In the genomic region with DNA sequence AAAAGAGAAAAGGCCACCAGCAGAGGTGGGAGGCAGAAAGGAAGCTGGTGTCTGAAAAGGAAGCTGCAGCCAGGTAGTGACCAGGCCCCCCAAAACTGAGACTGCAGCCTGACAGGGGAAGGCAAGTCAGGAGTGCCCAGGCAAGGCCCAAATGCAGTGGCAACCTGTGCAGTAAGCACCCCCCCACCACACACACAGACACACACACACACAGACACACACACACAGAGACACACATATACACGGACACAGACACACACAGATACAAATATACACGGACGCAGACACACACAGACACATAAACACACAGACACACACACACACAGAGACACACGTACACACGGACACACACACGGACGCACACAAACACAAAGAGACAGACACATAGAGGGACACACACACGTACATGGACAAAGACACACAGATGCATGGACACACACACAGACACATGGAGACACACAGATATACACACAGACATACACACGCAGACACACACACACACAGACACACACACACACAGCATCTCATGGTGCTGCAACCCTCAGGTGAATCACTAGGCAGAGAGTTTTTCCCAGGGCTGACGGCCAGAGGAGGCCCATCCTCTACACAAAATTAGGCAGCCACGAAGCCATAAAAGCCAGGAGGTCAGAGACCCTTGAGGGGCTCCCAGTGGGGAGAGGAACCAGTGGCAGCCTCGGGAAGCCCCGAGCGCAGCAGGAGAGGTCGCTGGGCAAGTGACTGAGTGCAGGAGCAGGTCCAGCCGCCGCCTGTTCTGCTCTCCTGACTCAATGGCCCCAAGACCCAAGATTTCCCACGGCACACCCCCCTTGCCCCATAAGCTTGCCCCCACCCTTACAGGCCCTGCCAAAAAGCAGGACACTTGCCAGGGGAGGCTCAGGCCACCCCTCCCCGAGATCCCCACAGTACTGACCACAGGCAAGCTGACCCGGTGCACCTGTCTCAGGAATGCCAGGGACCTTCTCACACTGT, we compare ENCODE assay signal across 22 cellular contexts. TPM values are rescaled to one million over a fixed set of nuclear protein-coding genes. Genes with fewer than 3 reads are reported as not detected.
DNase-seq lines count a peak whose midpoint lies in the region; ATAC-seq, FAIRE-seq and TF ChIP-seq lines count a peak whose summit lies in the region.
"Had no signal": no experiment of that assay in that cellular context is flagged by ENCODE, and none has a peak within 500 bp of the region (broad histone marks: within the 10 kb centered on the region; RNA-seq: fewer than 3 reads in every experiment).

No MANE protein-coding gene starts in this region.

- no peak overlapping the region for H3K9ac ChIP-seq in BLaER1
- peak overlapping the region; percentile 96 for H3K9ac ChIP-seq in keratinocyte (ENCODE audit: control insufficient read depth, extremely low read depth, insufficient read depth, low read length)

- no peaks in the 10 kb centered on the region for H3K9me3 ChIP-seq in BLaER1
- no peaks in the 10 kb centered on the region for H3K9me3 ChIP-seq in keratinocyte (ENCODE audit: control insufficient read depth, low read depth, low read length)
- H3K9me3 ChIP-seq in osteoblast (ENCODE audit: low read depth, low read length): no peaks in the 10 kb centered on the region
- H3K9me3 ChIP-seq: ascending aorta, gastroesophageal sphincter, testis had no signal

- no peaks in the 10 kb centered on the region; the same call in 1 of the 2 replicates for H3K27me3 Mint-ChIP-seq in WTC11 (ENCODE audit: low read depth)

- H3K4me1 Mint-ChIP-seq in WTC11: peaks cover 46% of the 10 kb centered on the region

- no peak for DNase-seq in WTC11 (ENCODE audit: low spot score)
- DNase-seq in keratinocyte (ENCODE audit: low read depth, low spot score): no peak
- peak; percentile 58 for DNase-seq in osteoblast (ENCODE audit: insufficient read length, low spot score, missing footprints)
- DNase-seq in GM10266 (ENCODE audit: extremely low spot score): no peak
- DNase-seq in nucleus accumbens (lab: John Stamatoyannopoulos, UW): no peak
- no peak for DNase-seq in cerebellar nuclear complex (lab: John Stamatoyannopoulos, UW)
- DNase-seq: activated CD4-positive, alpha-beta T cell treated with anti-CD3 and anti-CD28 coated beads, Interleukin-2, amount 50 U/mL, for 1 hour; activated naive CD4-positive, alpha-beta T cell treated with Interleukin-2 at 50 U/mL for 16 hours; DMS153; GF-D8; left cardiac atrium; NCI-H146; NCI-H345; NK-92 treated with Interleukin-12 subunit alpha and Interleukin-12 subunit beta, amount 100 ng/mL, for 24 hours; testis had no signal

- FAIRE-seq in keratinocyte (lab: Jason Lieb, UNC): peak; percentile 34
- FAIRE-seq: GM12892, TTC549 had no signal

- peaks cover 3% of the 10 kb centered on the region for H3K9me1 ChIP-seq in keratinocyte (ENCODE audit: control insufficient read depth, extremely low read depth, insufficient read depth, low read length)

- peaks cover 10% of the 10 kb centered on the region for H3K27me3 ChIP-seq in BLaER1
- H3K27me3 ChIP-seq in keratinocyte (ENCODE audit: control insufficient read depth, extremely low read depth, insufficient read depth, low read length): no peaks in the 10 kb centered on the region
- no peaks in the 10 kb centered on the region for H3K27me3 ChIP-seq in osteoblast (ENCODE audit: insufficient read depth, low read length)
- H3K27me3 ChIP-seq: ascending aorta, testis had no signal

- dilution Hi-C loops in keratinocyte (cut with MboI; ENCODE audit: extremely low pct_ligation_motif_present, low sequenced_read_pairs): no loop called here

- peaks cover 55% of the 10 kb centered on the region; the same call in 1 of the 2 replicates for H4K20me1 ChIP-seq in BLaER1
- peaks cover 38% of the 10 kb centered on the region for H4K20me1 ChIP-seq in keratinocyte (ENCODE audit: control insufficient read depth, extremely low read depth, insufficient read depth, low read length)
- H4K20me1 ChIP-seq in osteoblast (ENCODE audit: insufficient read depth, low read length): no peaks in the 10 kb centered on the region

- peaks cover 3% of the 10 kb centered on the region; the same call in 1 of the 2 replicates for H3K36me3 Mint-ChIP-seq in WTC11
- H3K36me3 Mint-ChIP-seq: CD14-positive monocyte had no signal

- H3K36me3 ChIP-seq in BLaER1: peaks cover 8% of the 10 kb centered on the region; the same call in 1 of the 2 replicates
- peaks cover 20 to 76% of the 10 kb centered on the region in 2 experiments for H3K36me3 ChIP-seq in keratinocyte (ENCODE audit: control insufficient read depth in 2 of 2, extremely low read depth in 1 of 2, insufficient read depth in 2 of 2, low read length in 2 of 2)
- H3K36me3 ChIP-seq in osteoblast (ENCODE audit: insufficient read depth, low read length): no peaks in the 10 kb centered on the region
- H3K36me3 ChIP-seq: ascending aorta, gastroesophageal sphincter had no signal

- POLR2A ChIA-PET in WTC11 (lab: Charles Lee): interaction anchor here (0.7 kb wide), 1 partner anchor 17 kb away, joined by 3 read pairs; no protein-coding TSS in a partner anchor

- H3K79me2 ChIP-seq in keratinocyte (ENCODE audit: control insufficient read depth, insufficient read depth, low read length) (peaks cover 98% of the 10 kb centered on the region), osteoblast (ENCODE audit: insufficient read depth, low read length) (no peaks in the 10 kb centered on the region)

- H3K4me3 Mint-ChIP-seq in WTC11: no peak overlapping the region
- H3K4me3 Mint-ChIP-seq: CD14-positive monocyte had no signal

- H2AFZ ChIP-seq in keratinocyte (ENCODE audit: control insufficient read depth, low read length) (no peak overlapping the region), osteoblast (ENCODE audit: low read length) (no peak overlapping the region)

- peak overlapping the region; percentile 90 for H3K27ac Mint-ChIP-seq in WTC11
- H3K27ac Mint-ChIP-seq: CD14-positive monocyte had no signal

- peak overlapping the region; percentile 29; the same call in 1 of the 2 replicates for H3K27ac ChIP-seq in BLaER1
- peak overlapping the region; percentile 96 for H3K27ac ChIP-seq in keratinocyte (ENCODE audit: control insufficient read depth, insufficient read depth, low read length)
- H3K27ac ChIP-seq in osteoblast (ENCODE audit: low read depth, low read length): no peak overlapping the region
- H3K27ac ChIP-seq: ascending aorta, gastroesophageal sphincter, testis had no signal

- no peaks in the 10 kb centered on the region for H3K9me3 Mint-ChIP-seq in WTC11

- H3K4me3 ChIP-seq in BLaER1: no peak overlapping the region
- peak overlapping the region; percentile 19 to 52 (median 37) for H3K4me3 ChIP-seq in keratinocyte (ENCODE audit: control insufficient read depth in 2 of 3, extremely low read depth in 1 of 3, insufficient read depth in 2 of 3, low read depth in 1 of 3, low read length in 3 of 3)
- H3K4me3 ChIP-seq in osteoblast (ENCODE audit: insufficient read depth, low read length): no peak overlapping the region
- H3K4me3 ChIP-seq: ascending aorta, gastroesophageal sphincter, testis had no signal

- TF ChIP-seq CTCF in WTC11 (IDR thresholded peaks at IDR 0.05) (no peak), keratinocyte (optimal IDR thresholded peaks at IDR 0.05 in 1 of 3, IDR thresholded peaks at IDR 0.05 in 1 of 3, conservative IDR thresholded peaks at IDR 0.05 in 1 of 3; ENCODE audit: extremely low read depth in 1 of 3, insufficient read depth in 2 of 3, low read length in 3 of 3) (no peak), osteoblast (IDR thresholded peaks at IDR 0.05; ENCODE audit: extremely low read depth, low read depth, low read length) (no peak), GM10266 (IDR thresholded peaks at IDR 0.05; ENCODE audit: control insufficient read depth, insufficient read depth, low read depth, missing control alignments) (no peak)

- H3K4me2 ChIP-seq in BLaER1 (0 out of 2 replicates have a peak overlapping the region, but pooled peaks have one; percentile 56), keratinocyte (ENCODE audit: control insufficient read depth, extremely low read depth, insufficient read depth, low read depth, low read length) (peak overlapping the region; percentile 100), osteoblast (ENCODE audit: insufficient read depth, low read length) (no peak overlapping the region)

- no peak for ATAC-seq in WTC11
- no peak for ATAC-seq in HG03520 (IDR thresholded peaks at IDR 0.05; ENCODE audit: unreplicated experiment)
- ATAC-seq: gastroesophageal sphincter, left cardiac atrium had no signal

- CTCF ChIA-PET in WTC11 (lab: Charles Lee): interaction anchor here (1.3 kb wide), 1 partner anchor 112 kb away, joined by 3 read pairs; no protein-coding TSS in a partner anchor

- peaks cover 79% of the 10 kb centered on the region for H3K4me1 ChIP-seq in BLaER1
- H3K4me1 ChIP-seq in keratinocyte (ENCODE audit: control insufficient read depth, extremely low read depth, insufficient read depth, low read length): peaks cover 91% of the 10 kb centered on the region
- H3K4me1 ChIP-seq in osteoblast (ENCODE audit: insufficient read depth, low read length): peaks cover 21% of the 10 kb centered on the region

TF ChIP-seq in WTC11, 78 proteins besides CTCF, POLR2A, EP300 and RAD21:
- no peak for TF ChIP-seq TP53 (CRISPR knock-in tag; IDR thresholded peaks at IDR 0.05)

RNA-seq across cellular contexts. Expression of a gene that starts 6.3 kb away (rescaled TPM):
- 47.3 to 52.6 TPM (median 52.6 TPM) in 3 replicates for total RNA-seq in WTC11 (2021)
- polyA plus RNA-seq in keratinocyte: 696 to 1,073 TPM (median 1,057 TPM) in 3 replicates
- 577 TPM for polyA plus RNA-seq in keratinocyte (2011; ENCODE audit: low read depth)
- polyA plus RNA-seq in keratinocyte (2011; cell fraction: cytosol; rRNA removed): 226 and 414 TPM in 2 replicates
- 1,167 and 1,399 TPM in 2 replicates for polyA plus RNA-seq in keratinocyte (2011; cell fraction: nucleus; rRNA removed)
- polyA plus RNA-seq in keratinocyte (2012; ENCODE audit: low replicate concordance): 758 and 1,072 TPM in 2 replicates
- 474 to 810 TPM (median 579 TPM) in 3 replicates for polyA minus RNA-seq in keratinocyte
- 947 TPM for polyA minus RNA-seq in keratinocyte (2011; cell fraction: cytosol; rRNA and poly(A)+ RNA removed)
- 1,336 and 1,444 TPM in 2 replicates for polyA minus RNA-seq in keratinocyte (2011; cell fraction: nucleus; rRNA and poly(A)+ RNA removed)
- total RNA-seq in osteoblast: 7.6 and 11.8 TPM in 2 replicates
- polyA plus RNA-seq: CD14-positive monocyte had no signal

Comparison
In these comparisons a context has a peak if more than half of its experiments do, and no peak if none do; other contexts are left out.
1. H3K4me3 ChIP-seq: peak in keratinocyte (3 of 3); none in BLaER1 (single experiment) and osteoblast (single experiment).